Comparison of ENCODE assay signal across 22 cellular contexts in the genomic region with DNA sequence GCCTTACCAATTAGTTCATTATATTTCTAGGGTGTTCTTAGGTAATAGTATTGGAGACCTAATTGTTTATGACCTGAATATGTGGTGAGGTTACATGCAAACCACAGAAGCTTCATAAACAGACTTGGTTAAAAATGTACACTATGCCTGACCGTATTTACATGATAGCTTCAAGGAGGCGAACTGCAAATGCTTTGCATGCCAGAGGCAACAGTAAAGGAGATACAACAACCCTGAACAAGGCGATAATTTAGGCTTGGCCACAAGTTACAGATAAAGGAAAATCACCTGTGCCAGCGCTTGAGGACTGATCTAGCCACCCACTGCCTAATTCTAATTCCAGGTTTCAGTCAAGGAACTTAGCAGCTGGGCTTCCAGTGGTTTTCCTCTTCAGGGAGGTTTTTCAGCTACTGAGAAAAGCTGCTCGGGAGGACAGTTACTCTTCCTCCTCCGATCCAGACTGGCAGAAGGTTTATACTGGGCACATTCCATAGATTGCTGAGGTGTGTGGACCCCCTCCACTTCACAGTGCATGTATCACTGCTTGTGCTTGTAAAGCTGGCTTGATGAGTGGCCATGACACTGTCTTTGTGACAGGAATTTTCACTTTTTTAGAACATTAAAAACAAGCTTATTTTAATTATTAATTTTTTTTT.
DNase-seq lines count a peak whose midpoint lies in the region; TF ChIP-seq lines count a peak whose summit lies in the region.
"Had no signal": no experiment of that assay in that cellular context is flagged by ENCODE, and none has a peak within 500 bp of the region (broad histone marks: within the 10 kb centered on the region; RNA-seq: fewer than 3 reads in every experiment).

No MANE protein-coding gene starts in this region.

- no peaks in the 10 kb centered on the region for H3K9me2 ChIP-seq in PC-9 (ENCODE audit: insufficient read depth)

- no peak overlapping the region for H3K4me3 Mint-ChIP-seq in T-helper 2 cell treated with Interferon-gamma antibody and Interleukin-4, amounts not matched to agents 5 μg/mL and 100 μg/mL, for 36 hours
- H3K4me3 Mint-ChIP-seq: activated CD8-positive, alpha-beta T cell treated with anti-CD3 and anti-CD28 coated beads, Interleukin-2, amount 10 ng/mL, durations not matched to agents 7 days and 5 days; activated naive CD8-positive, alpha-beta T cell treated with anti-CD3 and anti-CD28 coated beads, Interleukin-2, amount 50 U/mL, for 24 hours; CD4-positive, alpha-beta T cell; stimulated activated effector memory CD8-positive, alpha-beta T cell treated with anti-CD3 and anti-CD28 coated beads, Interleukin-12 subunit alpha, Interleukin-12 subunit beta, amount 100 ng/mL, for 72 hours had no signal

- CTCF ChIA-PET in PC-9 (lab: Charles Lee): no interaction called here

- no peak overlapping the region for H3K27ac Mint-ChIP-seq in T-helper 2 cell treated with Interferon-gamma antibody and Interleukin-4, amounts not matched to agents 5 μg/mL and 100 μg/mL, for 36 hours
- H3K27ac Mint-ChIP-seq: activated CD8-positive, alpha-beta T cell treated with anti-CD3 and anti-CD28 coated beads, Interleukin-2, amount 10 ng/mL, durations not matched to agents 7 days and 5 days; activated naive CD8-positive, alpha-beta T cell treated with anti-CD3 and anti-CD28 coated beads, Interleukin-2, amount 50 U/mL, for 24 hours; CD4-positive, alpha-beta T cell; stimulated activated effector memory CD8-positive, alpha-beta T cell treated with anti-CD3 and anti-CD28 coated beads, Interleukin-12 subunit alpha, Interleukin-12 subunit beta, amount 100 ng/mL, for 72 hours had no signal

- no peak for TF ChIP-seq EP300 in esophagus muscularis mucosa (IDR thresholded peaks at IDR 0.05)

- H3K4me1 ChIP-seq in esophagus muscularis mucosa: peaks cover 2 to 43% (median 35%) of the 10 kb centered on the region in 4 donors
- peaks cover 13% of the 10 kb centered on the region for H3K4me1 ChIP-seq in mesodermal cell (ENCODE audit: control insufficient read depth, insufficient read depth, low read length, poor library complexity, severe bottlenecking)
- 0 out of 2 replicates have a peak, but pooled peaks cover 5% of the 10 kb centered on the region for H3K4me1 ChIP-seq in PC-9 (replicated peaks; ENCODE audit: insufficient read depth)

- H3K4me1 Mint-ChIP-seq in T-helper 2 cell treated with Interferon-gamma antibody and Interleukin-4, amounts not matched to agents 5 μg/mL and 100 μg/mL, for 36 hours (ENCODE audit: low read depth): no peaks in the 10 kb centered on the region
- H3K4me1 Mint-ChIP-seq: activated naive CD8-positive, alpha-beta T cell treated with anti-CD3 and anti-CD28 coated beads, Interleukin-2, amount 50 U/mL, for 24 hours; stimulated activated effector memory CD8-positive, alpha-beta T cell treated with anti-CD3 and anti-CD28 coated beads, Interleukin-12 subunit alpha, Interleukin-12 subunit beta, amount 100 ng/mL, for 72 hours had no signal

- no peak for TF ChIP-seq POLR2A in esophagus muscularis mucosa (IDR thresholded peaks at IDR 0.05; ENCODE audit: low read depth)

- H2AFZ ChIP-seq in PC-9: no peak overlapping the region

- TF ChIP-seq CTCF in esophagus muscularis mucosa (IDR thresholded peaks at IDR 0.05) (no peak), PC-9 (conservative IDR thresholded peaks at IDR 0.05) (no peak)

- H3K27ac ChIP-seq in esophagus muscularis mucosa (replicated peaks in 1 of 4) (peak overlapping the region; percentile 46 to 65 (median 63)), mesodermal cell (ENCODE audit: low read depth, low read length, severe bottlenecking) (peak overlapping the region; percentile 87), PC-9 (no peak overlapping the region)
- H3K27ac ChIP-seq: skin epidermis had no signal

- no TSS peak for BruUV-seq in PC-9 (replicated peaks; lab: Mats Ljungman, UMichigan)

- no peaks in the 10 kb centered on the region for H3F3A ChIP-seq in PC-9 (ENCODE audit: insufficient read depth, low read depth)

- intact Hi-C loops in esophagus muscularis mucosa (cut with DNase I) (loop anchor here (5.0 kb wide), 1 partner anchor 41 kb away; no protein-coding TSS in a partner anchor), PC-9 (cut with micrococcal nuclease; ENCODE audit: unreplicated experiment) (no loop called here)

- H3K27me3 ChIP-seq in esophagus muscularis mucosa (no peaks in the 10 kb centered on the region), PC-9 (ENCODE audit: insufficient read depth, low read depth) (no peaks in the 10 kb centered on the region)

- DNase-seq in NCI-H526 treated with DMSO at 0.1 percent for 48 hours (lab: John Stamatoyannopoulos, UW) (peak; percentile 94), esophagus muscularis mucosa (ENCODE audit: extremely low spot score) (no peak), DMS 273 treated with DMSO at 0.1 percent for 48 hours (lab: John Stamatoyannopoulos, UW) (no peak), PC-9 (no peak)
- DNase-seq in T-helper 2 cell treated with Interferon-gamma antibody and Interleukin-4, amounts not matched to agents 5 μg/mL and 100 μg/mL, for 36 hours (ENCODE audit: low spot score): no peak
- DNase-seq in central memory CD4-positive, alpha-beta T cell: no peak
- DNase-seq: activated CD4-positive, CD25-positive, alpha-beta regulatory T cell treated with anti-CD3 and anti-CD28 coated beads, Interleukin-2, amount 50 U/mL, for 72 hours; activated CD8-positive, alpha-beta T cell treated with anti-CD3 and anti-CD28 coated beads, Interleukin-2, amount 10 ng/mL, durations not matched to agents 7 days and 5 days; activated gamma-delta T cell; activated naive CD8-positive, alpha-beta T cell treated with anti-CD3 and anti-CD28 coated beads, Interleukin-2, amount 50 U/mL, for 24 hours; activated T-cell treated with anti-CD3 and anti-CD28 coated beads for 4 hours; CD4-positive, alpha-beta T cell; kidney glomerular epithelial cell; MG63; NCI-H1417 treated with DMSO at 0.1 percent for 48 hours; NCI-H510A; occipital lobe; SHP77 treated with DMSO at 0.1 percent for 48 hours; SW 1271 had no signal

- H3K36me3 Mint-ChIP-seq in T-helper 2 cell treated with Interferon-gamma antibody and Interleukin-4, amounts not matched to agents 5 μg/mL and 100 μg/mL, for 36 hours (ENCODE audit: low read depth): no peaks in the 10 kb centered on the region
- H3K36me3 Mint-ChIP-seq: stimulated activated effector memory CD8-positive, alpha-beta T cell treated with anti-CD3 and anti-CD28 coated beads, Interleukin-12 subunit alpha, Interleukin-12 subunit beta, amount 100 ng/mL, for 72 hours had no signal

- H3K4me2 ChIP-seq in PC-9: no peak overlapping the region

- no peaks in the 10 kb centered on the region for H3K9me3 Mint-ChIP-seq in T-helper 2 cell treated with Interferon-gamma antibody and Interleukin-4, amounts not matched to agents 5 μg/mL and 100 μg/mL, for 36 hours
- H3K9me3 Mint-ChIP-seq: activated naive CD8-positive, alpha-beta T cell treated with anti-CD3 and anti-CD28 coated beads, Interleukin-2, amount 50 U/mL, for 24 hours; CD4-positive, alpha-beta T cell; stimulated activated effector memory CD8-positive, alpha-beta T cell treated with anti-CD3 and anti-CD28 coated beads, Interleukin-12 subunit alpha, Interleukin-12 subunit beta, amount 100 ng/mL, for 72 hours had no signal

- H4K20me1 ChIP-seq in PC-9 (ENCODE audit: insufficient read depth): no peaks in the 10 kb centered on the region

- no peaks in the 10 kb centered on the region for H3K79me2 ChIP-seq in PC-9 (ENCODE audit: low read depth)

- H3K9me3 ChIP-seq in esophagus muscularis mucosa (no peaks in the 10 kb centered on the region), mesodermal cell (ENCODE audit: control insufficient read depth, low read length) (no peaks in the 10 kb centered on the region), PC-9 (ENCODE audit: insufficient read depth, low read depth) (no peaks in the 10 kb centered on the region)
- H3K9me3 ChIP-seq: MG63 had no signal

- H3K36me3 ChIP-seq in esophagus muscularis mucosa: peaks cover 0 to 26% (median 1%) of the 10 kb centered on the region in 4 donors
- no peaks in the 10 kb centered on the region for H3K36me3 ChIP-seq in mesodermal cell (ENCODE audit: control insufficient read depth, insufficient read depth, low read length)
- H3K36me3 ChIP-seq in PC-9 (ENCODE audit: low read depth): no peaks in the 10 kb centered on the region
- H3K36me3 ChIP-seq: MG63 had no signal

- H3K27me3 Mint-ChIP-seq in T-helper 2 cell treated with Interferon-gamma antibody and Interleukin-4, amounts not matched to agents 5 μg/mL and 100 μg/mL, for 36 hours (ENCODE audit: low read depth): peaks cover 7% of the 10 kb centered on the region

- WGBS in esophagus muscularis mucosa: 51% methylated on average over 5 of the region's 6 CpGs
- WGBS in mesodermal cell (ENCODE audit: insufficient coverage in 2 of 2), 2 experiments: 83 to 89% methylated on average over 5 of the region's 6 CpGs

- peak overlapping the region in 1 of 4 donors; percentile 12 for H3K4me3 ChIP-seq in esophagus muscularis mucosa
- H3K4me3 ChIP-seq in mesodermal cell (ENCODE audit: extremely low read depth, insufficient read depth, low read length, poor library complexity, severe bottlenecking): no peak overlapping the region
- no peak overlapping the region for H3K4me3 ChIP-seq in PC-9
- H3K4me3 ChIP-seq: MG63, skin epidermis had no signal

- POLR2A ChIA-PET in PC-9 (lab: Charles Lee; ENCODE audit: unreplicated experiment): no interaction called here
